Comparison of ENCODE assay signal across 28 cellular contexts in genomic region chr5:161783297-161783696, GRCh38.
DNase-seq lines count a peak whose midpoint lies in the region; ATAC-seq, FAIRE-seq and TF ChIP-seq lines count a peak whose summit lies in the region.
"Had no signal": no experiment of that assay in that cellular context is flagged by ENCODE, and none has a peak within 500 bp of the region (broad histone marks: within the 10 kb centered on the region; RNA-seq: fewer than 3 reads in every experiment).

No MANE protein-coding gene starts in this region.

- CTCF ChIA-PET in HepG2 (lab: Yijun Ruan, JAX; ENCODE audit: low intra/inter-chr PET ratio, low total read pairs) = no interaction called here
- CTCF ChIA-PET in K562 (lab: Yijun Ruan, JAX; ENCODE audit: low intra/inter-chr PET ratio) = no interaction called here

- BruUV-seq in HepG2 (replicated peaks; lab: Mats Ljungman, UMichigan) (no TSS peak), K562 (replicated peaks; lab: Mats Ljungman, UMichigan) (no TSS peak)

- TF ChIP-seq CTCF in HepG2 (CRISPR knock-in tag; IDR thresholded peaks at IDR 0.05) (no peak), right lobe of liver (IDR thresholded peaks at IDR 0.05) (no peak), K562 (IDR thresholded peaks at IDR 0.05 in 2 of 3, conservative IDR thresholded peaks at IDR 0.05 in 1 of 3; ENCODE audit: insufficient read depth in 2 of 3, low read depth in 1 of 3, low read length in 3 of 3) (no peak), kidney (IDR thresholded peaks at IDR 0.05; ENCODE audit: borderline replicate concordance, extremely low read depth, insufficient read depth) (no peak)

- H3K27ac ChIP-seq in HepG2 (ENCODE audit: extremely low read length, insufficient read depth, low read length) = no peak overlapping the region
- H3K27ac ChIP-seq in right lobe of liver = no peak overlapping the region
- H3K27ac ChIP-seq in K562 (ENCODE audit: extremely low read depth, low read depth, low read length) = no peak overlapping the region
- H3K27ac ChIP-seq in kidney (ENCODE audit: low read depth in 2 of 2, low read length in 2 of 2) = no peak overlapping the region
- H3K27ac ChIP-seq: 22Rv1, BLaER1 had no signal

- H3K36me3 ChIP-seq in HepG2 (replicated peaks in 1 of 2; ENCODE audit: control insufficient read depth in 1 of 2, insufficient read depth in 2 of 2, low read length in 2 of 2) = no peaks in the 10 kb centered on the region
- no peaks in the 10 kb centered on the region for H3K36me3 ChIP-seq in right lobe of liver
- no peaks in the 10 kb centered on the region for H3K36me3 ChIP-seq in K562 (ENCODE audit: control insufficient read depth, insufficient read depth, low read length)
- H3K36me3 ChIP-seq in kidney (ENCODE audit: control insufficient read depth in 1 of 2, insufficient read depth in 2 of 2, low read length in 2 of 2) = no peaks in the 10 kb centered on the region
- H3K36me3 ChIP-seq: BE2C, BLaER1 had no signal

- TF ChIP-seq POLR2A in HepG2 (IDR thresholded peaks at IDR 0.05; ENCODE audit: insufficient read depth in 1 of 2, low read depth in 2 of 2, low read length in 2 of 2) (no peak), right lobe of liver (IDR thresholded peaks at IDR 0.05) (no peak), K562 (conservative IDR thresholded peaks at IDR 0.05) (no peak)

- H3K9me3 ChIP-seq in HepG2 (ENCODE audit: low read length) = no peaks in the 10 kb centered on the region
- H3K9me3 ChIP-seq in right lobe of liver = no peaks in the 10 kb centered on the region
- H3K9me3 ChIP-seq in K562 (replicated peaks; ENCODE audit: control insufficient read depth, insufficient read depth, low read depth, low read length) = no peaks in the 10 kb centered on the region
- no peaks in the 10 kb centered on the region for H3K9me3 ChIP-seq in kidney (ENCODE audit: control insufficient read depth in 1 of 2, low read length in 2 of 2)
- H3K9me3 ChIP-seq: BE2C, BLaER1 had no signal

- no peaks in the 10 kb centered on the region for H3K27me3 Mint-ChIP-seq in activated naive CD8-positive, alpha-beta T cell treated with anti-CD3 and anti-CD28 coated beads for 36 hours
- H3K27me3 Mint-ChIP-seq: CD4-positive, alpha-beta memory T cell; CD4-positive, CD25-positive, alpha-beta regulatory T cell; CD8-positive, alpha-beta memory T cell had no signal

- 8% methylated on average over 2 of the region's 2 CpGs for WGBS in HepG2 (ENCODE audit: low lambda C conversion rate)
- 34% methylated on average over 2 of the region's 2 CpGs for WGBS in right lobe of liver (ENCODE audit: insufficient coverage, low coverage, low lambda C conversion rate, missing lambda C conversion rate)
- 3% methylated on average over 2 of the region's 2 CpGs for WGBS in K562 (ENCODE audit: insufficient coverage, low coverage, missing lambda C conversion rate)

- no peaks in the 10 kb centered on the region for H3K4me1 Mint-ChIP-seq in activated naive CD8-positive, alpha-beta T cell treated with anti-CD3 and anti-CD28 coated beads for 36 hours
- H3K4me1 Mint-ChIP-seq: CD14-positive monocyte; CD4-positive, alpha-beta memory T cell; CD4-positive, CD25-positive, alpha-beta regulatory T cell; CD8-positive, alpha-beta memory T cell had no signal

- H2AFZ ChIP-seq in HepG2 (ENCODE audit: low read length) (no peak overlapping the region), K562 (ENCODE audit: low read depth, low read length) (no peak overlapping the region)

- in situ Hi-C loops in HepG2 (cut with HindIII; ENCODE audit: extremely low pct_ligation_motif_present, low pct_unique_long_range_greater_than_20kb) = no loop called here
- in situ Hi-C loops in K562 (cut with MboI) = no loop called here

- POLR2A ChIA-PET in HepG2 (lab: Yijun Ruan, JAX) (no interaction called here), K562 (lab: Yijun Ruan, JAX) (no interaction called here)

- FAIRE-seq in HepG2 (lab: Jason Lieb, UNC) (no peak), K562 (lab: Jason Lieb, UNC) (no peak), kidney (lab: Jason Lieb, UNC) (peak; percentile 60)
- FAIRE-seq: GM12878, GM12892, GM18507, GM19239 had no signal

- H3K9ac ChIP-seq in HepG2 (ENCODE audit: insufficient read depth, low read depth, low read length) (no peak overlapping the region), K562 (ENCODE audit: insufficient read depth in 1 of 2, low read depth in 2 of 2, low read length in 2 of 2) (no peak overlapping the region), kidney (ENCODE audit: low read length in 2 of 2) (no peak overlapping the region)
- H3K9ac ChIP-seq: BLaER1 had no signal

- H3K4me3 ChIP-seq in HepG2 (replicated peaks in 1 of 3; ENCODE audit: insufficient read depth in 1 of 3, low read depth in 2 of 3, low read length in 3 of 3) (no peak overlapping the region), right lobe of liver (no peak overlapping the region), K562 (no peak overlapping the region), kidney (ENCODE audit: low read length in 2 of 2) (no peak overlapping the region)
- H3K4me3 ChIP-seq: BLaER1, GM12878 had no signal

- TF ChIP-seq RAD21 in HepG2 (CRISPR knock-in tag; IDR thresholded peaks at IDR 0.05) (no peak), K562 (CRISPR knock-in tag; conservative IDR thresholded peaks at IDR 0.05 in 1 of 2, IDR thresholded peaks at IDR 0.05 in 1 of 2) (no peak)

- H3K27me3 ChIP-seq in HepG2 (ENCODE audit: control insufficient read depth in 1 of 2, insufficient read depth in 2 of 2, low read length in 2 of 2) (no peaks in the 10 kb centered on the region), right lobe of liver (no peaks in the 10 kb centered on the region), K562 (ENCODE audit: control insufficient read depth in 2 of 2, insufficient read depth in 2 of 2, low read length in 2 of 2) (no peaks in the 10 kb centered on the region)
- H3K27me3 ChIP-seq: BE2C, BLaER1 had no signal

- intact Hi-C loops in HepG2 (cut with micrococcal nuclease; ENCODE audit: unreplicated experiment) (no loop called here), right lobe of liver (cut with DNase I) (no loop called here), K562 (cut with micrococcal nuclease) (no loop called here), kidney (cut with DNase I) (no loop called here)

- DNase-seq in HepG2 (ENCODE audit: low spot score) = no peak
- DNase-seq in right lobe of liver = no peak
- DNase-seq in K562 (ENCODE audit: extremely low read depth in 1 of 4, low spot score in 3 of 4) = no peak
- DNase-seq in kidney = no peak
- no peak for DNase-seq in activated naive CD8-positive, alpha-beta T cell treated with anti-CD3 and anti-CD28 coated beads for 36 hours
- no peak for DNase-seq in NCI-H1694 treated with DMSO at 0.1 percent for 48 hours (lab: John Stamatoyannopoulos, UW)
- DNase-seq: ACHN; BE2C; C1 segment of cervical spinal cord; CD4-positive, alpha-beta memory T cell; CD4-positive, CD25-positive, alpha-beta regulatory T cell; CD8-positive, alpha-beta memory T cell; COR-L47; DMS 273 treated with DMSO at 0.1 percent for 48 hours; DMS153; DMS53; DMS79; DND-41; EL; GDM1 had no signal

- H3K79me2 ChIP-seq in HepG2 (ENCODE audit: insufficient read depth, low read length) (no peaks in the 10 kb centered on the region), K562 (ENCODE audit: control insufficient read depth, insufficient read depth, low read length) (no peaks in the 10 kb centered on the region)

- TF ChIP-seq EP300 in HepG2 (IDR thresholded peaks at IDR 0.05; ENCODE audit: low read depth in 2 of 2, low read length in 2 of 2) = no peak
- TF ChIP-seq EP300 in HepG2 (CRISPR knock-in tag; IDR thresholded peaks at IDR 0.05; ENCODE audit: borderline replicate concordance) = no peak
- no peak for TF ChIP-seq EP300 in K562 (IDR thresholded peaks at IDR 0.05; ENCODE audit: low read length)

- peaks cover 2% of the 10 kb centered on the region for H3K9me3 Mint-ChIP-seq in activated naive CD8-positive, alpha-beta T cell treated with anti-CD3 and anti-CD28 coated beads for 36 hours

- no peak overlapping the region for H3K27ac Mint-ChIP-seq in activated naive CD8-positive, alpha-beta T cell treated with anti-CD3 and anti-CD28 coated beads for 36 hours
- H3K27ac Mint-ChIP-seq: CD14-positive monocyte; CD4-positive, alpha-beta memory T cell; CD4-positive, CD25-positive, alpha-beta regulatory T cell; CD8-positive, alpha-beta memory T cell had no signal

- H4K20me1 ChIP-seq in HepG2 (ENCODE audit: insufficient read depth, low read length) (no peaks in the 10 kb centered on the region), K562 (replicated peaks; ENCODE audit: control insufficient read depth, insufficient read depth, low read length) (no peaks in the 10 kb centered on the region)
- H4K20me1 ChIP-seq: BLaER1 had no signal

- no peaks in the 10 kb centered on the region for H3K36me3 Mint-ChIP-seq in activated naive CD8-positive, alpha-beta T cell treated with anti-CD3 and anti-CD28 coated beads for 36 hours
- H3K36me3 Mint-ChIP-seq: CD14-positive monocyte; CD4-positive, alpha-beta memory T cell; CD4-positive, CD25-positive, alpha-beta regulatory T cell; CD8-positive, alpha-beta memory T cell had no signal

- no peak overlapping the region for H3K4me3 Mint-ChIP-seq in activated naive CD8-positive, alpha-beta T cell treated with anti-CD3 and anti-CD28 coated beads for 36 hours
- H3K4me3 Mint-ChIP-seq: CD14-positive monocyte; CD4-positive, alpha-beta memory T cell; CD4-positive, CD25-positive, alpha-beta regulatory T cell; CD8-positive, alpha-beta memory T cell had no signal

- no peaks in the 10 kb centered on the region for H3K9me1 ChIP-seq in K562 (ENCODE audit: control insufficient read depth, insufficient read depth, low read length)

- H3K4me2 ChIP-seq in HepG2 (ENCODE audit: low read depth, low read length) = no peak overlapping the region
- no peak overlapping the region for H3K4me2 ChIP-seq in K562 (ENCODE audit: insufficient read depth, low read length)
- H3K4me2 ChIP-seq: BLaER1 had no signal

- H3K4me1 ChIP-seq in HepG2 (ENCODE audit: insufficient read depth, low read length) (no peaks in the 10 kb centered on the region), right lobe of liver (no peaks in the 10 kb centered on the region), K562 (replicated peaks in 1 of 2; ENCODE audit: control insufficient read depth in 2 of 2, insufficient read depth in 2 of 2, low read length in 2 of 2) (no peaks in the 10 kb centered on the region), kidney (ENCODE audit: control insufficient read depth in 1 of 2, insufficient read depth in 1 of 2, low read depth in 1 of 2, low read length in 2 of 2) (no peaks in the 10 kb centered on the region)
- H3K4me1 ChIP-seq: BE2C, BLaER1 had no signal

- ATAC-seq in HepG2 (no peak), right lobe of liver (no peak), K562 (no peak), GM18861 (IDR thresholded peaks at IDR 0.05; ENCODE audit: unreplicated experiment) (no peak)
- ATAC-seq: GM12878 had no signal

TF ChIP-seq in K562, 482 proteins besides CTCF, POLR2A, EP300 and RAD21 (continues in another document):
- TF ChIP-seq CBX3 (IDR thresholded peaks at IDR 0.05; ENCODE audit: borderline replicate concordance in 1 of 2, low read length in 2 of 2) (no peak), ZNF316 (IDR thresholded peaks at IDR 0.05) (0 out of 2 replicates have a peak, but pooled peaks have one; percentile 22)

Comparison
In these comparisons a context has a peak if more than half of its experiments do, and no peak if none do; other contexts are left out.
1. Of the 241 proteins assayed by ChIP-seq in both HepG2 and K562: peak only in HepG2: MAFF and MAFK; only in K562: none; in both: none; in neither: 239.